8 cellular contexts compared by ENCODE assay signal in the genomic region with DNA sequence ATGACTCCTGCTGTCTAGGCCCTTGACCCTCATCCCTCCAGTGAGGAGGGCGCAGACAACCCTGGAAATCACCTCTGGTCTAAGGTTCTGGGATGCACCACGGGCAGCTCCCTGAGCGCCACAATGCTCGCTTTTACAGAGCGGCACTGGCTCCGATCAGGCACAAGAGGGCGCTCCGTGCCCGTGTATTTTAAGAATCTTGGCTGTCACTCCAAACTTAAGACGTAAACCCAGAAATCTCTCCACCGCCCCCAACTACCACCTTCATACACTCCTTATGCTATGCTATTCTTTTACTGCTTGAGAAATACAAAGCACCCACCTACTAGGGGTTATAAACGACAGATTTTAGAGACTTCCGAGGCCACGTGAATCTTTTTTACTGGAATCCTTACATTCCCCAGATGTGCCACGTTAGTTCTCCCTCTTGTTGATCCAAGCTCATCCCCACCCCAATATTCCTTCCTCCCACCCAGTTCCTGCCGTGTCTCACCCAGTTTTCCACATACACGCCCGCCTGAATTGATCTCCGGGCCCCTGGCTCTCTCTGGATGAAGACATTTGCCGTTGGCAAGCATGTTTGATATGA.
DNase-seq lines count a peak whose midpoint lies in the region; ATAC-seq and TF ChIP-seq lines count a peak whose summit lies in the region.

No MANE protein-coding gene starts in this region.

- H3K27ac ChIP-seq in right atrium auricular region = no peak overlapping the region

- POLR2A ChIA-PET in activated naive CD8-positive, alpha-beta T cell treated with anti-CD3 and anti-CD28 coated beads, Interleukin-2, amount 10 ng/mL, durations not matched to agents 7 days and 5 days (lab: Charles Lee) = no interaction called here

- no peaks in the 10 kb centered on the region for H3K4me1 ChIP-seq in right atrium auricular region

- no peaks in the 10 kb centered on the region for H3K9me3 ChIP-seq in right atrium auricular region

- H3K27me3 ChIP-seq in right atrium auricular region = no peaks in the 10 kb centered on the region

- TF ChIP-seq CTCF in right atrium auricular region (IDR thresholded peaks at IDR 0.05) = peak; percentile 75 to 83

- no peaks in the 10 kb centered on the region for H3K36me3 Mint-ChIP-seq in activated naive CD8-positive, alpha-beta T cell treated with anti-CD3 and anti-CD28 coated beads, Interleukin-2, amount 10 ng/mL, durations not matched to agents 7 days and 5 days

- H3K27ac Mint-ChIP-seq in activated naive CD8-positive, alpha-beta T cell treated with anti-CD3 and anti-CD28 coated beads, Interleukin-2, amount 10 ng/mL, durations not matched to agents 7 days and 5 days = no peak overlapping the region

- H3K36me3 ChIP-seq in right atrium auricular region = no peaks in the 10 kb centered on the region

- no peaks in the 10 kb centered on the region for H3K9me3 Mint-ChIP-seq in activated naive CD8-positive, alpha-beta T cell treated with anti-CD3 and anti-CD28 coated beads, Interleukin-2, amount 10 ng/mL, durations not matched to agents 7 days and 5 days

- no peak overlapping the region for H3K4me3 Mint-ChIP-seq in activated naive CD8-positive, alpha-beta T cell treated with anti-CD3 and anti-CD28 coated beads, Interleukin-2, amount 10 ng/mL, durations not matched to agents 7 days and 5 days

- peaks cover 18% of the 10 kb centered on the region for H3K27me3 Mint-ChIP-seq in activated naive CD8-positive, alpha-beta T cell treated with anti-CD3 and anti-CD28 coated beads, Interleukin-2, amount 10 ng/mL, durations not matched to agents 7 days and 5 days

- no peak overlapping the region for H3K4me3 ChIP-seq in right atrium auricular region

- peaks cover 5% of the 10 kb centered on the region for H3K4me1 Mint-ChIP-seq in activated naive CD8-positive, alpha-beta T cell treated with anti-CD3 and anti-CD28 coated beads, Interleukin-2, amount 10 ng/mL, durations not matched to agents 7 days and 5 days

- ATAC-seq in GM21619 (IDR thresholded peaks at IDR 0.05; ENCODE audit: unreplicated experiment) (peak; percentile 44), HG03280 (IDR thresholded peaks at IDR 0.05; ENCODE audit: unreplicated experiment) (no peak)
- no peak for ATAC-seq in activated naive CD8-positive, alpha-beta T cell treated with anti-CD3 and anti-CD28 coated beads, Interleukin-2, amount 10 ng/mL, durations not matched to agents 7 days and 5 days (ENCODE audit: low read depth)

- DNase-seq in DMS 273 (lab: John Stamatoyannopoulos, UW; ENCODE audit: unreplicated experiment) (peak; percentile 59), DMS 273 treated with DMSO at 0.1 percent for 48 hours (lab: John Stamatoyannopoulos, UW) (no peak), NCI-H1930 (lab: John Stamatoyannopoulos, UW) (peak; percentile 17 to 26), right atrium auricular region (ENCODE audit: low spot score) (no peak)
- DNase-seq in activated naive CD8-positive, alpha-beta T cell treated with anti-CD3 and anti-CD28 coated beads, Interleukin-2, amount 10 ng/mL, durations not matched to agents 7 days and 5 days = peak; percentile 47
- peak; percentile 17 to 27 for DNase-seq in stimulated activated CD4-positive, alpha-beta T cell treated with anti-CD3 and anti-CD28 coated beads, Interleukin-2, amount 100 ng/mL, for 48 hours

Comparison
In these comparisons a context has a peak if more than half of its experiments do, and no peak if none do; other contexts are left out.
1. DNase-seq: peak in DMS 273 (single experiment), NCI-H1930 (2 of 2), activated naive CD8-positive, alpha-beta T cell treated with anti-CD3 and anti-CD28 coated beads, Interleukin-2, amount 10 ng/mL, durations not matched to agents 7 days and 5 days (single experiment) and stimulated activated CD4-positive, alpha-beta T cell treated with anti-CD3 and anti-CD28 coated beads, Interleukin-2, amount 100 ng/mL, for 48 hours (2 of 2); none in DMS 273 treated with DMSO at 0.1 percent for 48 hours (single experiment) and right atrium auricular region (single experiment).